Comparison of ENCODE assay signal across 1 cellular context in genomic region chr19:35716985-35717664, GRCh38.
TF ChIP-seq lines count a peak whose summit lies in the region.

No MANE protein-coding gene starts in this region.

TF ChIP-seq in HepG2, 621 proteins besides CTCF, POLR2A, EP300 and RAD21 (continued from another document and continues in another):
- no peak for TF ChIP-seq CREB3 (CRISPR knock-in tag; IDR thresholded peaks at IDR 0.05)
- peak; percentile 50; the same call in 1 of the 2 replicates for TF ChIP-seq MEIS2 (CRISPR knock-in tag; IDR thresholded peaks at IDR 0.05)
- peak; percentile 88 for TF ChIP-seq ZFY (CRISPR knock-in tag; IDR thresholded peaks at IDR 0.05)
- no peak; the same call in 1 of the 2 replicates for TF ChIP-seq CAMTA2 (CRISPR knock-in tag; IDR thresholded peaks at IDR 0.05; ENCODE audit: borderline replicate concordance)
- peak; percentile 68 for TF ChIP-seq GATAD1 (CRISPR knock-in tag; IDR thresholded peaks at IDR 0.05)
- no peak; the same call in 1 of the 2 replicates for TF ChIP-seq ATF6 (CRISPR knock-in tag; conservative IDR thresholded peaks at IDR 0.05)
- TF ChIP-seq ZSCAN5A (CRISPR knock-in tag; IDR thresholded peaks at IDR 0.05; ENCODE audit: borderline replicate concordance) = no peak
- no peak for TF ChIP-seq RFX1 (IDR thresholded peaks at IDR 0.05)
- 0 out of 2 replicates have a peak, but pooled peaks have one; percentile 75 for TF ChIP-seq GTF3A (CRISPR knock-in tag; conservative IDR thresholded peaks at IDR 0.05)
- peak; percentile 75; the same call in 2 of the 3 replicates for TF ChIP-seq MXI1 (IDR thresholded peaks at IDR 0.05; ENCODE audit: borderline replicate concordance, low read depth, low read length)
- TF ChIP-seq RFXAP (CRISPR knock-in tag; IDR thresholded peaks at IDR 0.05; ENCODE audit: borderline replicate concordance) = no peak; the same call in 1 of the 2 replicates
- TF ChIP-seq ZNF121 (CRISPR knock-in tag; IDR thresholded peaks at IDR 0.05) = no peak
- TF ChIP-seq TCF7 (IDR thresholded peaks at IDR 0.05; ENCODE audit: low read depth) = no peak
- no peak for TF ChIP-seq SNAPC5 (CRISPR knock-in tag; IDR thresholded peaks at IDR 0.05; ENCODE audit: borderline replicate concordance)
- TF ChIP-seq ZNF20 (CRISPR knock-in tag; IDR thresholded peaks at IDR 0.05) = no peak
- TF ChIP-seq ZNF772 (CRISPR knock-in tag; IDR thresholded peaks at IDR 0.05) = peak; percentile 16; the same call in 1 of the 2 replicates
- no peak for TF ChIP-seq NPAS2 (CRISPR knock-in tag; IDR thresholded peaks at IDR 0.05; ENCODE audit: borderline replicate concordance)
- TF ChIP-seq JDP2 (CRISPR knock-in tag; IDR thresholded peaks at IDR 0.05; ENCODE audit: borderline replicate concordance) = no peak
- no peak; the same call in none of the 2 replicates for TF ChIP-seq ZNF124 (CRISPR knock-in tag; IDR thresholded peaks at IDR 0.05)
- no peak for TF ChIP-seq SETDB1 (CRISPR knock-in tag; IDR thresholded peaks at IDR 0.05; ENCODE audit: borderline replicate concordance)
- no peak for TF ChIP-seq RNF2 (conservative IDR thresholded peaks at IDR 0.05; ENCODE audit: low read depth)
- TF ChIP-seq ZNF142 (CRISPR knock-in tag; IDR thresholded peaks at IDR 0.05) = 0 out of 2 replicates have a peak, but pooled peaks have one; percentile 1
- no peak for TF ChIP-seq ZFX (CRISPR knock-in tag; IDR thresholded peaks at IDR 0.05; ENCODE audit: low read depth)
- TF ChIP-seq YY1 (IDR thresholded peaks at IDR 0.05; ENCODE audit: insufficient read depth, insufficient replicate concordance, low read depth, low read length) = peak; percentile 1
- TF ChIP-seq CHD2 (IDR thresholded peaks at IDR 0.05; ENCODE audit: low read depth, low read length) = 0 out of 2 replicates have a peak, but pooled peaks have one; percentile 39
- TF ChIP-seq CENPT (CRISPR knock-in tag; IDR thresholded peaks at IDR 0.05; ENCODE audit: low read depth) = no peak
- no peak for TF ChIP-seq SIN3B (IDR thresholded peaks at IDR 0.05; ENCODE audit: low read length)
- TF ChIP-seq ZNF10 (CRISPR knock-in tag; IDR thresholded peaks at IDR 0.05; ENCODE audit: borderline replicate concordance, low read depth) = no peak
- TF ChIP-seq NCOA5 (CRISPR knock-in tag; IDR thresholded peaks at IDR 0.05) = no peak
- no peak for TF ChIP-seq ZFP1 (CRISPR knock-in tag; IDR thresholded peaks at IDR 0.05)
- TF ChIP-seq GFI1 (CRISPR knock-in tag; IDR thresholded peaks at IDR 0.05; ENCODE audit: borderline replicate concordance) = peak; percentile 23; the same call in 1 of the 2 replicates
- TF ChIP-seq ZSCAN25 (CRISPR knock-in tag; IDR thresholded peaks at IDR 0.05) = no peak; the same call in 1 of the 2 replicates
- 0 out of 2 replicates have a peak, but pooled peaks have one; percentile 26 for TF ChIP-seq KIAA2018 (CRISPR knock-in tag; IDR thresholded peaks at IDR 0.05; ENCODE audit: borderline replicate concordance)
- TF ChIP-seq WIZ (CRISPR knock-in tag; IDR thresholded peaks at IDR 0.05) = no peak
- TF ChIP-seq POLR2AphosphoS5 (IDR thresholded peaks at IDR 0.05; ENCODE audit: low read depth, low read length) = peak; percentile 50; the same call in 1 of the 2 replicates
- TF ChIP-seq ATF5 (CRISPR knock-in tag; IDR thresholded peaks at IDR 0.05; ENCODE audit: low read depth) = no peak
- no peak; the same call in 1 of the 2 replicates for TF ChIP-seq ZSCAN21 (CRISPR knock-in tag; IDR thresholded peaks at IDR 0.05; ENCODE audit: borderline replicate concordance)
- TF ChIP-seq ZNF878 (CRISPR knock-in tag; IDR thresholded peaks at IDR 0.05) = no peak
- TF ChIP-seq ZNF580 (CRISPR knock-in tag; IDR thresholded peaks at IDR 0.05; ENCODE audit: borderline replicate concordance, low read depth) = no peak
